Comparison of ENCODE assay signal across 8 cellular contexts in the genomic region with DNA sequence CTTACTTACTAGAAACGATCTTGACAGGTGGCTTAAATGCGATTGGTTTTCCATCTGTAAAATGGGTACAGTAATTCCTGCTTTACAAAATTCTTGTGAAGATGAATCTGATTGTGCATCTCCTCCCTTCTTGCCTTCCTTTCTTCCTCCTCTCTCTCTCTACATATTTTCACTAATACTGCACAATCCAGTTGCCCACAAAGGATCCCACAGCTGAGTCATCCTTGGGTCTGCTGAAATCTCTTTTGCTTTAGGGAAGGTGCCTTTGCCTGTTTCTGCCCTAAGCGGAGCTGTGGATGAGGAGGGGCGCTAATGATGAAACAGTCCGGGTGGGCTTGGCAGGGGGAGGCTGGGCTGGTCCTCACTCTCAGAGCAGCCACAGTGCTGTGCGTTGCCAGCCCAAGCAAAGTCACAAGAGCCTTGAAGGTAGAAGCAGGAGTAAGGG. TPM values are rescaled to one million over a fixed set of nuclear protein-coding genes. Genes with fewer than 3 reads are reported as not detected.
DNase-seq lines count a peak whose midpoint lies in the region; ATAC-seq and TF ChIP-seq lines count a peak whose summit lies in the region.

No MANE protein-coding gene starts in this region.

- no peak for TF ChIP-seq CTCF in fibroblast of mammary gland (conservative IDR thresholded peaks at IDR 0.05; ENCODE audit: control insufficient read depth, insufficient read depth, low read depth, low read length)

- no peaks in the 10 kb centered on the region for H3K4me1 Mint-ChIP-seq in effector memory CD8-positive, alpha-beta T cell (ENCODE audit: low read depth in 2 of 2)

- H3K9me3 Mint-ChIP-seq in effector memory CD8-positive, alpha-beta T cell = no peaks in the 10 kb centered on the region

- H3K9me3 ChIP-seq in SJCRH30 (replicated peaks) = no peaks in the 10 kb centered on the region
- no peaks in the 10 kb centered on the region for H3K9me3 ChIP-seq in skeletal muscle satellite cell (replicated peaks; ENCODE audit: low read length)

- H3K9ac ChIP-seq in skeletal muscle satellite cell (ENCODE audit: low read depth, low read length) = peak overlapping the region; percentile 90

- H3K4me1 ChIP-seq in SJCRH30 (peaks cover 38% of the 10 kb centered on the region), skeletal muscle satellite cell (ENCODE audit: control insufficient read depth, insufficient read depth, low read length) (peaks cover 82% of the 10 kb centered on the region)

- H3K27ac Mint-ChIP-seq in effector memory CD8-positive, alpha-beta T cell = no peak overlapping the region

- H3K4me3 Mint-ChIP-seq in effector memory CD8-positive, alpha-beta T cell = no peak overlapping the region

- H3K4me3 ChIP-seq in SJCRH30 (no peak overlapping the region), fibroblast of mammary gland (ENCODE audit: control insufficient read depth, low read depth, low read length) (no peak overlapping the region), skeletal muscle satellite cell (ENCODE audit: low read length) (no peak overlapping the region)

- H3K36me3 Mint-ChIP-seq in effector memory CD8-positive, alpha-beta T cell (ENCODE audit: insufficient read depth) = no peaks in the 10 kb centered on the region

- H3K27ac ChIP-seq in SJCRH30 = peak overlapping the region; percentile 7; the same call in 1 of the 2 replicates

- H3K36me3 ChIP-seq in SJCRH30 = no peaks in the 10 kb centered on the region
- no peaks in the 10 kb centered on the region for H3K36me3 ChIP-seq in skeletal muscle satellite cell (ENCODE audit: insufficient read depth, low read length)

- ATAC-seq in effector memory CD8-positive, alpha-beta T cell (replicated peaks) = no peak

- peaks cover 14 to 77% of the 10 kb centered on the region in 2 donors for H3K27me3 Mint-ChIP-seq in effector memory CD8-positive, alpha-beta T cell

- H3K4me2 ChIP-seq in skeletal muscle satellite cell (ENCODE audit: low read length) = peak overlapping the region; percentile 66

- peak; percentile 82 for DNase-seq in GM04504 (ENCODE audit: low read depth)
- DNase-seq in SJCRH30 = peak; percentile 54 to 57
- peak; percentile 90 for DNase-seq in fibroblast of mammary gland (ENCODE audit: low read depth)
- DNase-seq in NCI-H524 (lab: John Stamatoyannopoulos, UW) = no peak
- DNase-seq in DMS153 treated with DMSO at 0.1 percent for 48 hours (lab: John Stamatoyannopoulos, UW; ENCODE audit: unreplicated experiment) = no peak
- DNase-seq in effector memory CD8-positive, alpha-beta T cell = no peak
- DNase-seq in occipital lobe (lab: John Stamatoyannopoulos, UW) = no peak

- no peaks in the 10 kb centered on the region for H3K27me3 ChIP-seq in SJCRH30
- no peaks in the 10 kb centered on the region for H3K27me3 ChIP-seq in skeletal muscle satellite cell (ENCODE audit: control insufficient read depth, insufficient read depth, low read length)

RNA-seq across cellular contexts. Expression of a gene that starts 46.1 kb away (rescaled TPM):
- 18.8 and 19.0 TPM in 2 replicates for total RNA-seq in SJCRH30 (2014; rRNA removed; shearing (Covaris generic))
- total RNA-seq in skeletal muscle satellite cell (2012; rRNA removed) = 40.8 and 77.5 TPM in 2 replicates
- total RNA-seq in occipital lobe = 73.8 TPM

Comparison
In these comparisons a context has a peak if more than half of its experiments do, and no peak if none do; other contexts are left out.
1. DNase-seq: peak in GM04504 (single experiment), SJCRH30 (2 of 2) and fibroblast of mammary gland (single experiment); none in NCI-H524 (0 of 2), DMS153 treated with DMSO at 0.1 percent for 48 hours (single experiment), effector memory CD8-positive, alpha-beta T cell (0 of 3) and occipital lobe (single experiment).